22 cellular contexts compared by ENCODE assay signal in the genomic region with DNA sequence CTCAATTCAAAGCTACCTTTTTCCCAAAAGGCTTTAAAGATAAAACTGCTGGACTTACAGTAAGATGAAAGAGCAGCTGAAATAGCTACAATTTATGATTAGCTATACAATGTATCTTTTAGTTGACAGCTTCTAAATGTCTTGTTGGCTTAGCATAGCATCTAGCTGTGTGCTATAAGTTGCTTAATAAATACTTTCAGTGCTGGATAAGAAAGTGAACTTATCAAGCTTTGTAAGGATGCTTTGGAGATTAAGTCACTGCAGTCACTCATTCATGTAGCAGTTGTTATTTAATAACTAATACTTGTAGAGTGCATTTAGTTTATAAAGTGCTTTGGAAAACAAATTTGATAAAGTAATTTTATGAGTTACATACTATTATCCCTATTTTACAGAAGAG.
"Had no signal": no experiment of that assay in that cellular context is flagged by ENCODE, and none has a peak within 500 bp of the region (broad histone marks: within the 10 kb centered on the region; RNA-seq: fewer than 3 reads in every experiment).

No MANE protein-coding gene starts in this region.

- DNase-seq: activated B cell treated with CpG ODN at 0.5 μM for 24 hours; activated CD4-positive, alpha-beta T cell treated with anti-CD3 and anti-CD28 coated beads for 4 hours; activated CD4-positive, alpha-beta T cell treated with anti-CD3 and anti-CD28 coated beads, Interleukin-2, amount 50 U/mL, for 48 hours; activated effector memory CD4-positive, alpha-beta T cell treated with Interleukin-2 at 50 U/mL for 16 hours; activated naive CD4-positive, alpha-beta T cell treated with anti-CD3 and anti-CD28 coated beads, Interleukin-2, amount 10 ng/mL, durations not matched to agents 7 days and 5 days; activated T-cell treated with anti-CD3 and anti-CD28 coated beads, Interleukin-2, amount 50 U/mL, for 72 hours; effector CD4-positive, alpha-beta T cell; erythroblast; hypothalamus; left colon; lower lobe of right lung; naive thymus-derived CD4-positive, alpha-beta T cell; posterior cingulate gyrus; stimulated activated CD4-positive, alpha-beta T cell treated with anti-CD3 and anti-CD28 coated beads, Interleukin-15, amount 100 ng/mL, for 24 hours; stomach; T-helper 1 cell; T-helper 9 cell had no signal

- H3K4me2 ChIP-seq: smooth muscle cell had no signal

- H3K27me3 ChIP-seq: stomach, suprapubic skin, tibial nerve had no signal

- ATAC-seq: activated T-cell treated with anti-CD3 and anti-CD28 coated beads, Interleukin-2, amount 50 U/mL, for 72 hours; left colon; lower lobe of right lung; naive thymus-derived CD4-positive, alpha-beta T cell; sciatic nerve; stimulated activated memory B cell treated with anti-CD40 and anti-IgM and Interleukin-4, amounts not matched to agents 10 μg/mL and 1 μg/mL and 100 μg/mL, for 72 hours had no signal

- H3K36me3 ChIP-seq: lower lobe of right lung, stomach, suprapubic skin, tibial nerve had no signal

- H3K27ac ChIP-seq: lower lobe of right lung, suprapubic skin, tibial nerve had no signal

- H3K4me3 ChIP-seq: lower lobe of right lung, smooth muscle cell, stomach, suprapubic skin, tibial nerve had no signal

- H3K9me3 ChIP-seq: lower lobe of right lung, stomach, suprapubic skin, tibial nerve had no signal
